ENCODE assay signal across 8 cellular contexts in the genomic region with DNA sequence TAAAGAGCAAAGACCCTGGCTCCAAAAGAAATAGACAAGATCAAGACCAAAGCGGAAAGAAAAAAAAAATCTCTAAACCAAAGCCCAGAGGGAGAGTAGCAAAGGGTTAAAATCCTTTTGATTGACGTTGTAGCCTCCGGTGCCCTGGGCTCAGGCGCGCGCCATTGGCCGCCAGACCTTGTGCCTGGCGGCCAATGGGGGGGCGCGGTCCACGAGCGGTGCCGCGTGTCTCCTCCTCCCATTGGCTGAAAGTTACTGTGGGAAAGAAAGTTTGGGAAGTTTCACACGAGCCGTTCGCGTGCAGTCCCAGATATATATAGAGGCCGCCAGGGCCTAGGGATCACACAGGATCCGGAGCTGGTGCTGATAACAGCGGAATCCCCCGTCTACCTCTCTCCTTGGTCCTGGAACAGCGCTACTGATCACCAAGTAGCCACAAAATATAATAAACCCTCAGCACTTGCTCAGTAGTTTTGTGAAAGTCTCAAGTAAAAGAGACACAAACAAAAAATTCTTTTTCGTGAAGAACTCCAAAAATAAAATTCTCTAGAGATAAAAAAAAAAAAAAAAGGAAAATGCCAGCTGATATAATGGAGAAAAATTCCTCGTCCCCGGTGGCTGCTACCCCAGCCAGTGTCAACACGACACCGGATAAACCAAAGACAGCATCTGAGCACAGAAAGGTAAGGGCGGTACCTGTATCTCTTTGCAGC. TPM values are rescaled to one million over a fixed set of nuclear protein-coding genes. Genes with fewer than 3 reads are reported as not detected.
DNase-seq lines count a peak whose midpoint lies in the region; ATAC-seq, FAIRE-seq and TF ChIP-seq lines count a peak whose summit lies in the region.

A gene with protein sequence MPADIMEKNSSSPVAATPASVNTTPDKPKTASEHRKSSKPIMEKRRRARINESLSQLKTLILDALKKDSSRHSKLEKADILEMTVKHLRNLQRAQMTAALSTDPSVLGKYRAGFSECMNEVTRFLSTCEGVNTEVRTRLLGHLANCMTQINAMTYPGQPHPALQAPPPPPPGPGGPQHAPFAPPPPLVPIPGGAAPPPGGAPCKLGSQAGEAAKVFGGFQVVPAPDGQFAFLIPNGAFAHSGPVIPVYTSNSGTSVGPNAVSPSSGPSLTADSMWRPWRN (plus strand): TSS at position 343 of the 713 bp plus-strand sequence. CDS start 233 bp downstream, at position 576.

- POLR2A ChIA-PET in WTC11 (lab: Charles Lee) (interaction anchor here (0.5 to 2.2 kb wide), 17 partner anchors 23 to 524 kb away, joined by 3 to 8 read pairs (median 4); no protein-coding TSS in a partner anchor), HepG2 (lab: Yijun Ruan, JAX) (interaction anchor here (0.7 to 11.5 kb wide), 23 partner anchors 11 to 442 kb away, joined by 3 to 128 read pairs (median 7); no protein-coding TSS in a partner anchor)

- no peaks in the 10 kb centered on the region for H3K9me3 Mint-ChIP-seq in WTC11

- CTCF ChIA-PET in WTC11 (lab: Charles Lee) = interaction anchor here (0.8 to 4.0 kb wide), 9 partner anchors 7 to 355 kb away, joined by 3 to 25 read pairs (median 3); no protein-coding TSS in a partner anchor
- CTCF ChIA-PET in HepG2 (lab: Yijun Ruan, JAX; ENCODE audit: low intra/inter-chr PET ratio, low total read pairs) = no interaction called here

- BruUV-seq in HepG2 (replicated peaks; lab: Mats Ljungman, UMichigan) = no TSS peak

- H2AFZ ChIP-seq in HepG2 (ENCODE audit: low read length) = no peak within 1 kb of the TSS

- in situ Hi-C loops in HepG2 (cut with HindIII; ENCODE audit: extremely low pct_ligation_motif_present, low pct_unique_long_range_greater_than_20kb) = loop anchor here (5.0 to 10.0 kb wide), 3 partner anchors 61 to 354 kb away; no protein-coding TSS in a partner anchor

- peak within 1 kb of the TSS; percentile 94 for H3K27ac ChIP-seq in HepG2 (ENCODE audit: extremely low read length, insufficient read depth, low read length)

- TF ChIP-seq POLR2A in HepG2 (IDR thresholded peaks at IDR 0.05; ENCODE audit: insufficient read depth in 1 of 2, low read depth in 2 of 2, low read length in 2 of 2) = peak in 1 of 2 experiments; percentile 100; a peak in 2 of 4 replicates

- peak; percentile 80 for FAIRE-seq in HepG2 (lab: Jason Lieb, UNC)

- H4K20me1 ChIP-seq in HepG2 (ENCODE audit: insufficient read depth, low read length) = peaks cover 19% of the 10 kb centered on the region; the same call in 1 of the 2 replicates

- peak within 1 kb of the TSS; percentile 81 for H3K4me3 ChIP-seq in GM06990 (replicated peaks; ENCODE audit: low read depth, low read length)
- H3K4me3 ChIP-seq in HepG2 (replicated peaks in 1 of 3; ENCODE audit: insufficient read depth in 1 of 3, low read depth in 2 of 3, low read length in 3 of 3) = peak within 1 kb of the TSS; percentile 81 to 95 (median 86)

- no peak for TF ChIP-seq CTCF in GM06990 (IDR thresholded peaks at IDR 0.05; ENCODE audit: insufficient read depth, low read length, poor library complexity, severe bottlenecking)
- TF ChIP-seq CTCF in WTC11 (IDR thresholded peaks at IDR 0.05) = no peak
- no peak for TF ChIP-seq CTCF in HepG2 (CRISPR knock-in tag; IDR thresholded peaks at IDR 0.05)

- H3K9ac ChIP-seq in HepG2 (ENCODE audit: insufficient read depth, low read depth, low read length) = peak within 1 kb of the TSS; percentile 87

- peak within 1 kb of the TSS; percentile 92 for H3K4me3 Mint-ChIP-seq in WTC11

- TF ChIP-seq EP300 in HepG2 (IDR thresholded peaks at IDR 0.05; ENCODE audit: low read depth in 2 of 2, low read length in 2 of 2) (peak in 1 of 2 experiments; percentile 54; a peak in 2 of 4 replicates), HepG2 (CRISPR knock-in tag; IDR thresholded peaks at IDR 0.05; ENCODE audit: borderline replicate concordance) (no peak)

- peaks cover 64% of the 10 kb centered on the region for H3K4me1 ChIP-seq in HepG2 (ENCODE audit: insufficient read depth, low read length)

- peaks cover 8% of the 10 kb centered on the region for H3K27me3 Mint-ChIP-seq in WTC11 (ENCODE audit: low read depth)

- WGBS in HepG2 (ENCODE audit: low lambda C conversion rate) = 1% methylated on average over 23 of the region's 29 CpGs

- peak within 1 kb of the TSS; percentile 98 for H3K4me2 ChIP-seq in HepG2 (ENCODE audit: low read depth, low read length)

- DNase-seq in GM06990 (ENCODE audit: extremely low read depth, insufficient read length) (peak; percentile 92), NCI-H2171 (lab: John Stamatoyannopoulos, UW) (peak; percentile 89), WTC11 (ENCODE audit: low spot score) (peak; percentile 93), HepG2 (ENCODE audit: low spot score) (peak; percentile 95)
- DNase-seq in effector CD4-positive, alpha-beta T cell = peak; percentile 16
- DNase-seq in stimulated activated CD4-positive, alpha-beta T cell treated with anti-CD3 and anti-CD28 coated beads, Interleukin-4, amount 100 ng/mL, for 1 hour = peak; percentile 59

- 0 out of 2 replicates have a peak, but pooled peaks cover 2% of the 10 kb centered on the region for H3K36me3 ChIP-seq in GM06990 (ENCODE audit: control insufficient read depth, insufficient read depth, low read length)
- H3K36me3 ChIP-seq in HepG2 (replicated peaks in 1 of 2; ENCODE audit: control insufficient read depth in 1 of 2, insufficient read depth in 2 of 2, low read length in 2 of 2) = peaks cover 0 to 2% of the 10 kb centered on the region in 2 experiments; a peak in 1 of 5 replicates

- peaks cover 21% of the 10 kb centered on the region for H3K36me3 Mint-ChIP-seq in WTC11

- H3K4me1 Mint-ChIP-seq in WTC11 = peaks cover 53% of the 10 kb centered on the region

- intact Hi-C loops in HepG2 (cut with micrococcal nuclease; ENCODE audit: unreplicated experiment) = loop anchor here (1.0 to 10.0 kb wide), 6 partner anchors 133 to 541 kb away; a partner anchor contains a TSS

- H3K27me3 ChIP-seq in GM06990 (replicated peaks; ENCODE audit: control insufficient read depth, insufficient read depth, low read length) = no peaks in the 10 kb centered on the region
- no peaks in the 10 kb centered on the region; a peak in 1 of 5 replicates for H3K27me3 ChIP-seq in HepG2 (ENCODE audit: control insufficient read depth in 1 of 2, insufficient read depth in 2 of 2, low read length in 2 of 2)

- H3K79me2 ChIP-seq in HepG2 (ENCODE audit: insufficient read depth, low read length) = peaks cover 19% of the 10 kb centered on the region

- peak; percentile 28 for ATAC-seq in HG02885 (IDR thresholded peaks at IDR 0.05; ENCODE audit: poor library complexity, unreplicated experiment)
- ATAC-seq in WTC11 = peak; percentile 55
- ATAC-seq in HepG2 = peak; percentile 45
- no peak for ATAC-seq in HG02678 (IDR thresholded peaks at IDR 0.05; ENCODE audit: unreplicated experiment)

- no peak for TF ChIP-seq RAD21 in HepG2 (CRISPR knock-in tag; IDR thresholded peaks at IDR 0.05)

- peak within 1 kb of the TSS; percentile 89 for H3K27ac Mint-ChIP-seq in WTC11

- no peaks in the 10 kb centered on the region for H3K9me3 ChIP-seq in HepG2 (ENCODE audit: low read length)

TF ChIP-seq in WTC11, 78 proteins besides CTCF, POLR2A, EP300 and RAD21 (continues in another document):
- TF ChIP-seq IRF2 (CRISPR knock-in tag; IDR thresholded peaks at IDR 0.05; ENCODE audit: borderline replicate concordance, low read depth) (no peak), SP1 (CRISPR knock-in tag; conservative IDR thresholded peaks at IDR 0.05) (no peak), NFYB (CRISPR knock-in tag; conservative IDR thresholded peaks at IDR 0.05; ENCODE audit: low read depth) (peak; percentile 71), ETV6 (CRISPR knock-in tag; IDR thresholded peaks at IDR 0.05) (0 out of 2 replicates have a peak, but pooled peaks have one; percentile 27), GABPB1 (CRISPR knock-in tag; IDR thresholded peaks at IDR 0.05) (peak; percentile 57)

TF ChIP-seq in HepG2, 621 proteins besides CTCF, POLR2A, EP300 and RAD21 (continues in another document):
- TF ChIP-seq ONECUT2 (CRISPR knock-in tag; IDR thresholded peaks at IDR 0.05) = peak; percentile 45; the same call in 1 of the 2 replicates
- TF ChIP-seq ZNF12 (CRISPR knock-in tag; IDR thresholded peaks at IDR 0.05) = peak; percentile 61
- TF ChIP-seq NCOA2 (CRISPR knock-in tag; IDR thresholded peaks at IDR 0.05) = peak; percentile 67
- TF ChIP-seq ZSCAN29 (CRISPR knock-in tag; conservative IDR thresholded peaks at IDR 0.05) = peak; percentile 77; the same call in 1 of the 2 replicates
- TF ChIP-seq YEATS4 (CRISPR knock-in tag; IDR thresholded peaks at IDR 0.05; ENCODE audit: borderline replicate concordance) = 0 out of 2 replicates have a peak, but pooled peaks have one; percentile 34
- peak; percentile 77; the same call in 1 of the 2 replicates for TF ChIP-seq TGIF2 (CRISPR knock-in tag; IDR thresholded peaks at IDR 0.05)

RNA-seq across cellular contexts. Expression of the gene that starts here (rescaled TPM):
- total RNA-seq in WTC11 (2021) (28.4 to 65.9 TPM (median 62.3 TPM) in 3 replicates), HepG2 (2016; rRNA removed; fragmentation: Illumina TruSeq; extraction: Trizol) (15.0 and 19.8 TPM in 2 replicates)
- 16.2 and 16.8 TPM in 2 replicates for total RNA-seq in HepG2 (2016; cell fraction: cytosol; rRNA removed; fragmentation: Illumina TruSeq; extraction: Trizol; ENCODE audit: low read depth)
- total RNA-seq in HepG2 (2016; cell fraction: insoluble cytoplasmic fraction; rRNA removed; fragmentation: Illumina TruSeq; extraction: Trizol) = 14.9 and 18.9 TPM in 2 replicates
- 17.2 and 18.1 TPM in 2 replicates for total RNA-seq in HepG2 (2016; cell fraction: membrane; rRNA removed; fragmentation: Illumina TruSeq; extraction: Trizol)
- total RNA-seq in HepG2 (2016; cell fraction: nucleus; rRNA removed; fragmentation: Illumina TruSeq; extraction: Trizol) = 20.8 and 25.5 TPM in 2 replicates
- polyA plus RNA-seq in HepG2 (2011; rRNA removed) = 15.4 and 16.6 TPM in 2 replicates
- polyA plus RNA-seq in HepG2 (2011; cell fraction: cytosol; rRNA removed) = 13.8 and 15.8 TPM in 2 replicates
- polyA plus RNA-seq in HepG2 (2011; cell fraction: nucleus; rRNA removed) = 27.8 and 33.4 TPM in 2 replicates
- polyA plus RNA-seq in HepG2 (2012) = 20.4 and 25.8 TPM in 2 replicates
- polyA plus RNA-seq in HepG2 (2016; cell fraction: cytosol; fragmentation: Illumina TruSeq; extraction: Trizol; ENCODE audit: low read depth) = 3.5 and 4.3 TPM in 2 replicates
- polyA plus RNA-seq in HepG2 (2016; cell fraction: insoluble cytoplasmic fraction; fragmentation: Illumina TruSeq; extraction: Trizol; ENCODE audit: low read depth) = 14.5 and 15.2 TPM in 2 replicates
- polyA plus RNA-seq in HepG2 (2016; cell fraction: membrane; fragmentation: Illumina TruSeq; extraction: Trizol; ENCODE audit: low read depth) = 4.3 and 4.5 TPM in 2 replicates
- polyA plus RNA-seq in HepG2 (2016; cell fraction: nucleus; fragmentation: Illumina TruSeq; extraction: Trizol; ENCODE audit: insufficient read depth, low read depth) = 31.4 and 34.9 TPM in 2 replicates
- polyA minus RNA-seq in HepG2 (2011; rRNA and poly(A)+ RNA removed; ENCODE audit: low replicate concordance) = 4.8 and 36.7 TPM in 2 replicates
- polyA minus RNA-seq in HepG2 (2011; cell fraction: cytosol; rRNA and poly(A)+ RNA removed) = 37.8 and 44.8 TPM in 2 replicates
- 45.6 and 54.7 TPM in 2 replicates for polyA minus RNA-seq in HepG2 (2011; cell fraction: nucleus; rRNA and poly(A)+ RNA removed)

Comparison
In these comparisons a context has a peak if more than half of its experiments do, and no peak if none do; other contexts are left out.
1. DNase-seq: peak in every context shown above with its lines; median percentile 95 in HepG2; 93 in WTC11; 92 in GM06990; 89 in NCI-H2171; 59 in stimulated activated CD4-positive, alpha-beta T cell treated with anti-CD3 and anti-CD28 coated beads, Interleukin-4, amount 100 ng/mL, for 1 hour; 16 in effector CD4-positive, alpha-beta T cell.